In the genomic region with DNA sequence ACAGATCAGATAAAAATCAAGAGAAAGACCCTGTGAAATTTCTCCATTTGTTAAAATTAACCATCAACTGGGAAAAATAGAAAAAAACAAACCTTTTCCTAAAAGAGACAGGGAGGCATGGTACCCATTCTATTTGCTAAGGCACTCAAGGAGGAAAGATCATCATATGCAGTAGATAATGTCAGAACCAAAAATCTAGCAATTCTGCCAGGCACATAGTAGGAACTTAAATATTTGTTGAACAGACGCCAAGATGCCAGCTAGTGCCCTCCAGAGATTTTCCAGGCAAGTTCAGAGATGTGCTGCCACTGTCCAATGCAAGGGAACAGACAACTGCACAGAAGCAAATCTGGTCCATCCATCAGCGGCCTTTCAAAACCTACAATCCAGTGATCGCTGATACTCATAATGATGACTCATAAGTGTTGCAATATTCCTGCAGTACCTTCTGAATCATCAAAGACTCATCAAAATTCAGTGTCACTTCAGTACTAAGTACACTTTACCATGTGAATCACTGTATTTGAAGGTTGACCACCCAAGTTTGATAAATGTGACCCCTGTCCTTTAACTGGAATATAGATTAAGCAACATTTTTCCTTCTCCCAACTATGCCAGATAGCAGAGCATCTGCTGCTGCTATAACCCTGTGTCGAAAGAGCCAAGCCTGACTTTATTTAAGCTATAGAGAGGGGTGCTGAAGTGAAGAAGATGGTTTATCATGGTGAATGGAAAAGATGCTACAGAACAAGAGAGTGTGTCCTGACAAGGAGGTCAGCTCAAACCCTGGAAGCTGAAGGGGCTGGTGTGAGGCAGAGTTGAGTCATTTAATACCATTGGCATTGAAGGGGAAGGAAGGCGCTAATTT, we compare ENCODE assay signal across 1 cellular context.
TF ChIP-seq lines count a peak whose summit lies in the region.

No MANE protein-coding gene starts in this region.

TF ChIP-seq in HCT116, 20 proteins besides CTCF, POLR2A, EP300 and RAD21 (continued from another document):
- TF ChIP-seq ZFX (IDR thresholded peaks at IDR 0.05): no peak
- peak; percentile 86 for TF ChIP-seq TCF7L2 (IDR thresholded peaks at IDR 0.05; ENCODE audit: borderline replicate concordance, extremely low read depth, insufficient read depth, insufficient read length)
- TF ChIP-seq, protein P1, sequence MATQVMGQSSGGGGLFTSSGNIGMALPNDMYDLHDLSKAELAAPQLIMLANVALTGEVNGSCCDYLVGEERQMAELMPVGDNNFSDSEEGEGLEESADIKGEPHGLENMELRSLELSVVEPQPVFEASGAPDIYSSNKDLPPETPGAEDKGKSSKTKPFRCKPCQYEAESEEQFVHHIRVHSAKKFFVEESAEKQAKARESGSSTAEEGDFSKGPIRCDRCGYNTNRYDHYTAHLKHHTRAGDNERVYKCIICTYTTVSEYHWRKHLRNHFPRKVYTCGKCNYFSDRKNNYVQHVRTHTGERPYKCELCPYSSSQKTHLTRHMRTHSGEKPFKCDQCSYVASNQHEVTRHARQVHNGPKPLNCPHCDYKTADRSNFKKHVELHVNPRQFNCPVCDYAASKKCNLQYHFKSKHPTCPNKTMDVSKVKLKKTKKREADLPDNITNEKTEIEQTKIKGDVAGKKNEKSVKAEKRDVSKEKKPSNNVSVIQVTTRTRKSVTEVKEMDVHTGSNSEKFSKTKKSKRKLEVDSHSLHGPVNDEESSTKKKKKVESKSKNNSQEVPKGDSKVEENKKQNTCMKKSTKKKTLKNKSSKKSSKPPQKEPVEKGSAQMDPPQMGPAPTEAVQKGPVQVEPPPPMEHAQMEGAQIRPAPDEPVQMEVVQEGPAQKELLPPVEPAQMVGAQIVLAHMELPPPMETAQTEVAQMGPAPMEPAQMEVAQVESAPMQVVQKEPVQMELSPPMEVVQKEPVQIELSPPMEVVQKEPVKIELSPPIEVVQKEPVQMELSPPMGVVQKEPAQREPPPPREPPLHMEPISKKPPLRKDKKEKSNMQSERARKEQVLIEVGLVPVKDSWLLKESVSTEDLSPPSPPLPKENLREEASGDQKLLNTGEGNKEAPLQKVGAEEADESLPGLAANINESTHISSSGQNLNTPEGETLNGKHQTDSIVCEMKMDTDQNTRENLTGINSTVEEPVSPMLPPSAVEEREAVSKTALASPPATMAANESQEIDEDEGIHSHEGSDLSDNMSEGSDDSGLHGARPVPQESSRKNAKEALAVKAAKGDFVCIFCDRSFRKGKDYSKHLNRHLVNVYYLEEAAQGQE (IDR thresholded peaks at IDR 0.05; ENCODE audit: low read depth): no peak
- TF ChIP-seq, protein P2, sequence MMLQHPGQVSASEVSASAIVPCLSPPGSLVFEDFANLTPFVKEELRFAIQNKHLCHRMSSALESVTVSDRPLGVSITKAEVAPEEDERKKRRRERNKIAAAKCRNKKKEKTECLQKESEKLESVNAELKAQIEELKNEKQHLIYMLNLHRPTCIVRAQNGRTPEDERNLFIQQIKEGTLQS (IDR thresholded peaks at IDR 0.05): peak; percentile 78
- peak; percentile 78 for TF ChIP-seq CBX3 (IDR thresholded peaks at IDR 0.05; ENCODE audit: low read depth)
- no peak for TF ChIP-seq ZNF274 (IDR thresholded peaks at IDR 0.05; ENCODE audit: low read depth, low read length)
- TF ChIP-seq SRF (IDR thresholded peaks at IDR 0.05; ENCODE audit: low read depth): peak; percentile 59; the same call in 1 of the 2 replicates
- TF ChIP-seq SIN3A (IDR thresholded peaks at IDR 0.05; ENCODE audit: low read depth): peak; percentile 84
- no peak for TF ChIP-seq YY1 (IDR thresholded peaks at IDR 0.05; ENCODE audit: extremely low read depth, insufficient replicate concordance, low read depth, low read length)
- peak; percentile 55; the same call in 1 of the 2 replicates for TF ChIP-seq POLR2AphosphoS5 (IDR thresholded peaks at IDR 0.05; ENCODE audit: low read depth, low read length)
- peak; percentile 95 for TF ChIP-seq JUND (IDR thresholded peaks at IDR 0.05)
